Comparison of ENCODE assay signal across 8 cellular contexts in genomic region chr2:74290466-74291216, GRCh38. TPM values are rescaled to one million over a fixed set of nuclear protein-coding genes. Genes with fewer than 3 reads are reported as not detected.
A peak's percentile ranks its signal among the peaks of the same experiment; 100 is the strongest.
DNase-seq lines count a peak whose midpoint lies in the region; ATAC-seq and TF ChIP-seq lines count a peak whose summit lies in the region.

No MANE protein-coding gene starts in this region.

- H3K4me3 Mint-ChIP-seq in activated T-cell treated with anti-CD3 and anti-CD28 coated beads, Interleukin-2, amount 50 U/mL, for 24 hours, result no peak overlapping the region
- no peak overlapping the region for H3K4me3 Mint-ChIP-seq in mesothelial cell of epicardium

- ATAC-seq in GM19043 (IDR thresholded peaks at IDR 0.05; ENCODE audit: low read depth, unreplicated experiment) (peak; percentile 54), HG03159 (IDR thresholded peaks at IDR 0.05; ENCODE audit: unreplicated experiment) (peak; percentile 66), HG03196 (IDR thresholded peaks at IDR 0.05; ENCODE audit: unreplicated experiment) (no peak)

- H3K4me1 ChIP-seq in spleen, result peaks cover 0 to 19% (median 14%) of the 10 kb centered on the region in 6 donors

- no peaks in the 10 kb centered on the region for H3K9me3 Mint-ChIP-seq in activated T-cell treated with anti-CD3 and anti-CD28 coated beads, Interleukin-2, amount 50 U/mL, for 24 hours
- no peaks in the 10 kb centered on the region for H3K9me3 Mint-ChIP-seq in mesothelial cell of epicardium

- H3K27ac ChIP-seq in spleen, result peak overlapping the region in 6 of 8 donors; percentile 47 to 84 (median 78)

- no peaks in the 10 kb centered on the region for H3K27me3 Mint-ChIP-seq in activated T-cell treated with anti-CD3 and anti-CD28 coated beads, Interleukin-2, amount 50 U/mL, for 24 hours
- no peaks in the 10 kb centered on the region for H3K27me3 Mint-ChIP-seq in mesothelial cell of epicardium (ENCODE audit: low read depth)

- peaks cover 19% of the 10 kb centered on the region for H3K4me1 Mint-ChIP-seq in activated T-cell treated with anti-CD3 and anti-CD28 coated beads, Interleukin-2, amount 50 U/mL, for 24 hours (ENCODE audit: low read depth)
- no peaks in the 10 kb centered on the region for H3K4me1 Mint-ChIP-seq in mesothelial cell of epicardium

- H3K36me3 ChIP-seq in spleen, result peaks cover 0 to 2% (median 0%) of the 10 kb centered on the region in 6 donors

- H3K36me3 Mint-ChIP-seq in activated T-cell treated with anti-CD3 and anti-CD28 coated beads, Interleukin-2, amount 50 U/mL, for 24 hours (ENCODE audit: low read depth), result no peaks in the 10 kb centered on the region
- H3K36me3 Mint-ChIP-seq in mesothelial cell of epicardium, result no peaks in the 10 kb centered on the region

- peak in 2 of 3 donors; percentile 36 to 57 for TF ChIP-seq POLR2A in spleen (IDR thresholded peaks at IDR 0.05)

- peak overlapping the region in 1 of 8 donors; percentile 18 for H3K4me3 ChIP-seq in spleen

- peak; percentile 59 for DNase-seq in activated T-cell treated with anti-CD3 and anti-CD28 coated beads, Interleukin-2, amount 50 U/mL, for 24 hours
- peak; percentile 84 for DNase-seq in spleen
- no peak for DNase-seq in NCI-H1048 (lab: John Stamatoyannopoulos, UW)
- no peak for DNase-seq in NCI-H526 (lab: John Stamatoyannopoulos, UW)
- DNase-seq in mesothelial cell of epicardium (ENCODE audit: low spot score in 2 of 2, unreplicated experiment in 2 of 2), result no peak

- 20 to 29% (median 24%) methylated on average over 4 of the region's 4 CpGs for WGBS in spleen, 5 donors

- peak overlapping the region; percentile 79 for H3K27ac Mint-ChIP-seq in activated T-cell treated with anti-CD3 and anti-CD28 coated beads, Interleukin-2, amount 50 U/mL, for 24 hours
- H3K27ac Mint-ChIP-seq in mesothelial cell of epicardium, result no peak overlapping the region

- H3K9me3 ChIP-seq in spleen, result no peaks in the 10 kb centered on the region

- TF ChIP-seq CTCF in spleen (IDR thresholded peaks at IDR 0.05 in 8 of 11, conservative IDR thresholded peaks at IDR 0.05 in 3 of 11) (peak in 4 of 11 experiments; percentile 23 to 66 (median 37)), mesothelial cell of epicardium (IDR thresholded peaks at IDR 0.05; ENCODE audit: unreplicated experiment) (no peak)

- intact Hi-C loops in spleen (cut with DNase I; ENCODE audit: low total_unique reads), result no loop called here

- H3K27me3 ChIP-seq in spleen (replicated peaks in 1 of 7), result no peaks in the 10 kb centered on the region

RNA-seq across cellular contexts. Expression of gene SLC4A5, which starts 52.6 kb away (rescaled TPM):
- total RNA-seq in spleen (1 to 10 TPM; 2.1 to 9.7 (median 3.9) TPM), mesothelial cell of epicardium (7.5 to 9.3 TPM (median 9.2 TPM) in 3 replicates)
- polyA plus RNA-seq in spleen, result 1 to 10 TPM in 1 of 3 donors, under 1 TPM in 2; 0.45 to 1.1 (median 0.62) TPM

Comparison
In these comparisons a context has a peak if more than half of its experiments do, and no peak if none do; other contexts are left out.
1. DNase-seq: peak in activated T-cell treated with anti-CD3 and anti-CD28 coated beads, Interleukin-2, amount 50 U/mL, for 24 hours (single experiment) and spleen (single experiment); none in NCI-H1048 (single experiment), NCI-H526 (0 of 2) and mesothelial cell of epicardium (0 of 2).